ENCODE assay signal across 8 cellular contexts in the genomic region with DNA sequence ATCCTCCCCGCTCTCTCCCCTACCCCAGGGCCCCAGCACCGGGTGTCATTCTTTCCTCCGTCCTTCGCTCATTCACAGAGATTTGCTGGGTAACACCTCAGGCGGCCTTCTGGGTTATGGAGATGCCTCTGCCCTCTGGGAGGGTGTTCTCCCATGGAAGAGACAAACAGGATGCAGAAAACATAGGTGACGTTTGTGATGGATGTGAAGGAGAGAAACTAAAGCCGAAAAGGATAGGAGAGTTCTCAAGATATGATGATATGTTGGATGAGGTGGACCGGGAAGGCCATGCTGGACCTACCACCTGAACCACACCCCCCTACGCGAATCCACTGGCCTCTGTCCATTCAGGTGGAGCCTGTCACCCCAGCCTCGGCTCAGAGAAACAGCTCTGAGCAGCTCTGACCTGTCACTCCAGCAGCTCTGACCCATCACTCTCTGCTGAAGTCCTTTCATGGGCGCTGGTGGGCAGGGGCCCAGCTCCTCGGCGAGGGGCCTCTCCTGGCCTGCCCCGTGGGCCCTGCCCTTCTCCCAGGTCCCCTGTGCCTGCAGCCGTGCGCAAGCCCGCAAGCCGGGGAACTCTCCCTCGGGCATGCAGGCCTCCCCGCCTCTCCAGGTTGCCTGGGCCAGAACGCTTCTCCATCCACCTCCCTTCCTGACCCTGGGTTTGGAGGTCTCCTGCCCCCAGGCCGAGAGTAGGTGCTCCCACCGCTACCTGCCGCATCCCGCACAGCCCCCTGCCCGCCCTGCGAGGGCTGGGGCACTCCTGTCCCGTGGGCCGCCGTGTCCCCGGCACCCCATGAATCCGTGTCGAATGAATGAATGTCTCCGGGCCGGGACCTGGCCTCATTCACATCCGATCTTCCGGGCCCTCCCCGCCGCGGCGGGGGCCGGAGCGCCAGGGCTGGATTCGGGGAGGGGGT. TPM values are rescaled to one million over a fixed set of nuclear protein-coding genes. Genes with fewer than 3 reads are reported as not detected.
DNase-seq lines count a peak whose midpoint lies in the region; ATAC-seq and TF ChIP-seq lines count a peak whose summit lies in the region.

No MANE protein-coding gene starts in this region.

- H3K27me3 ChIP-seq in iPS-15b (ENCODE audit: control insufficient read depth, insufficient read depth, low read length) (no peaks in the 10 kb centered on the region), spleen (replicated peaks in 1 of 7) (peaks cover 0 to 51% (median 22%) of the 10 kb centered on the region in 7 donors)

- H3K9me3 Mint-ChIP-seq in activated T-helper 2 cell treated with anti-CD3 and anti-CD28 coated beads, Interferon-gamma antibody, Interleukin-2, Interleukin-4, amounts not matched to agents 10 μg/mL and 5 μg/mL and 100 μg/mL, durations not matched to agents 14 hours and 24 hours and 36 hours = no peaks in the 10 kb centered on the region

- H3K4me3 ChIP-seq in HFF-Myc (replicated peaks; ENCODE audit: low read depth, low read length) (peak overlapping the region; percentile 38), iPS-15b (ENCODE audit: low read depth, low read length) (peak overlapping the region; percentile 70), spleen (peak overlapping the region in 5 of 8 donors; percentile 21 to 66 (median 28))

- no peaks in the 10 kb centered on the region for H3K36me3 Mint-ChIP-seq in activated T-helper 2 cell treated with anti-CD3 and anti-CD28 coated beads, Interferon-gamma antibody, Interleukin-2, Interleukin-4, amounts not matched to agents 10 μg/mL and 5 μg/mL and 100 μg/mL, durations not matched to agents 14 hours and 24 hours and 36 hours (ENCODE audit: low read depth)

- peaks cover 7% of the 10 kb centered on the region for H3K4me1 Mint-ChIP-seq in activated T-helper 2 cell treated with anti-CD3 and anti-CD28 coated beads, Interferon-gamma antibody, Interleukin-2, Interleukin-4, amounts not matched to agents 10 μg/mL and 5 μg/mL and 100 μg/mL, durations not matched to agents 14 hours and 24 hours and 36 hours (ENCODE audit: low read depth)

- no peak for ATAC-seq in GM18909 (IDR thresholded peaks at IDR 0.05; ENCODE audit: poor library complexity, unreplicated experiment)
- no peak for ATAC-seq in GM18861 (IDR thresholded peaks at IDR 0.05; ENCODE audit: unreplicated experiment)
- ATAC-seq in HG03095 (IDR thresholded peaks at IDR 0.05; ENCODE audit: unreplicated experiment) = no peak

- H3K27ac Mint-ChIP-seq in activated T-helper 2 cell treated with anti-CD3 and anti-CD28 coated beads, Interferon-gamma antibody, Interleukin-2, Interleukin-4, amounts not matched to agents 10 μg/mL and 5 μg/mL and 100 μg/mL, durations not matched to agents 14 hours and 24 hours and 36 hours = no peak overlapping the region

- H3K36me3 ChIP-seq in iPS-15b (ENCODE audit: control insufficient read depth, insufficient read depth, low read length) (no peaks in the 10 kb centered on the region), spleen (no peaks in the 10 kb centered on the region)

- H3K4me1 ChIP-seq in iPS-15b (ENCODE audit: control insufficient read depth, insufficient read depth, low read length) (peaks cover 3% of the 10 kb centered on the region), spleen (peaks cover 0 to 19% (median 14%) of the 10 kb centered on the region in 6 donors)

- TF ChIP-seq POLR2A in spleen (IDR thresholded peaks at IDR 0.05) = no peak

- H3K27ac ChIP-seq in spleen = no peak overlapping the region

- WGBS in spleen, 5 donors = 38 to 60% (median 41%) methylated on average over 33 to 45 of the region's 45 CpGs

- DNase-seq in HFF-Myc (ENCODE audit: extremely low read depth, low read depth) (no peak), spleen (no peak)
- DNase-seq in activated T-helper 2 cell treated with anti-CD3 and anti-CD28 coated beads, Interferon-gamma antibody, Interleukin-2, Interleukin-4, amounts not matched to agents 10 μg/mL and 5 μg/mL and 100 μg/mL, durations not matched to agents 14 hours and 24 hours and 36 hours (ENCODE audit: low spot score) = no peak
- no peak for DNase-seq in activated CD4-positive, CD25-positive, alpha-beta regulatory T cell treated with anti-CD3 and anti-CD28 coated beads, Interleukin-2, amount 50 U/mL, for 72 hours

- H3K9me3 ChIP-seq in iPS-15b (ENCODE audit: control insufficient read depth, insufficient read depth, low read length) = no peaks in the 10 kb centered on the region
- no peaks in the 10 kb centered on the region for H3K9me3 ChIP-seq in spleen

- peaks cover 34% of the 10 kb centered on the region for H3K27me3 Mint-ChIP-seq in activated T-helper 2 cell treated with anti-CD3 and anti-CD28 coated beads, Interferon-gamma antibody, Interleukin-2, Interleukin-4, amounts not matched to agents 10 μg/mL and 5 μg/mL and 100 μg/mL, durations not matched to agents 14 hours and 24 hours and 36 hours (ENCODE audit: low read depth)

- peak overlapping the region; percentile 49 for H3K4me3 Mint-ChIP-seq in activated T-helper 2 cell treated with anti-CD3 and anti-CD28 coated beads, Interferon-gamma antibody, Interleukin-2, Interleukin-4, amounts not matched to agents 10 μg/mL and 5 μg/mL and 100 μg/mL, durations not matched to agents 14 hours and 24 hours and 36 hours (ENCODE audit: low read depth)

- H3K9ac ChIP-seq in iPS-15b (ENCODE audit: low read depth, low read length) = no peak overlapping the region

- TF ChIP-seq CTCF in HFF-Myc (IDR thresholded peaks at IDR 0.05; ENCODE audit: low read depth, low read length, missing control alignments) (no peak), spleen (IDR thresholded peaks at IDR 0.05 in 8 of 11, conservative IDR thresholded peaks at IDR 0.05 in 3 of 11) (no peak)

- intact Hi-C loops in activated T-helper 2 cell treated with anti-CD3 and anti-CD28 coated beads, Interferon-gamma antibody, Interleukin-2, Interleukin-4, amounts not matched to agents 10 μg/mL and 5 μg/mL and 100 μg/mL, durations not matched to agents 14 hours and 24 hours and 36 hours (cut with micrococcal nuclease) = no loop called here
- intact Hi-C loops in spleen (cut with DNase I; ENCODE audit: low total_unique reads) = no loop called here

RNA-seq across cellular contexts. Expression of gene NCS1, which starts 0.7 kb away (rescaled TPM):
- 23.5 and 27.9 TPM in 2 replicates for total RNA-seq in activated T-helper 2 cell treated with anti-CD3 and anti-CD28 coated beads, Interferon-gamma antibody, Interleukin-2, Interleukin-4, amounts not matched to agents 10 μg/mL and 5 μg/mL and 100 μg/mL, durations not matched to agents 14 hours and 24 hours and 36 hours
- total RNA-seq in spleen = 1 to 10 TPM in 4 of 7 donors, under 1 TPM in 3; 0.46 to 2.5 (median 1.2) TPM
- polyA plus RNA-seq in spleen = 1 to 10 TPM in 2 of 3 donors, under 1 TPM in 1; 0.50 to 1.6 (median 1.3) TPM
